In the genomic region with DNA sequence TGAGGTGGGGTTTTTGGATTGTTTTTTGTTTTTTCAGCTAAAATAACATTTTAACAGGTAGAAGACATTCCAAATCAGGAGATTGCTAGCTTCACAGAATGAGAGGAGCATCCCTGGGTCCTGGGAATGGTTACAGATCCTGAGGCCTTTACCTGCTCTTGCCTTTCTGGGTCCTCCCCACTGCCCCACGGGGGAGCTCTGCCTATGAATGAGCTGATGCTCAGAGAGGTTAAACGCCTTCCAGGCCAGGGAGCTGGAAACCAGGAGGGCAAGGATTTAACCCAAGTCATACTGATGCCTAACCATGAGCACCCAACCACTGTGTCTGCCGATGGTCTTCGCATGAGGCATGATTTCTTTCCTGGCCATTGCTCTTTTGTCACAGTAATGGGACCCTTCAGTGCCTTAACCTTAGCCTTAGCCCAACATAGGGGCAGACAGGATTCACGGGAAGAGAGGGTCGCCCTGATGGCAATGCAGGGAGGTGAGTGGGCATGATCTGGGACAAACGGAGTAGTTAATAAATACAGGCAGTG, we compare ENCODE assay signal across 18 cellular contexts. TPM values are rescaled to one million over a fixed set of nuclear protein-coding genes. Genes with fewer than 3 reads are reported as not detected.
DNase-seq lines count a peak whose midpoint lies in the region; ATAC-seq and TF ChIP-seq lines count a peak whose summit lies in the region.
"Had no signal": no experiment of that assay in that cellular context is flagged by ENCODE, and none has a peak within 500 bp of the region (broad histone marks: within the 10 kb centered on the region; RNA-seq: fewer than 3 reads in every experiment).

No MANE protein-coding gene starts in this region.

- H3K4me1 Mint-ChIP-seq in osteocyte (ENCODE audit: unreplicated experiment) = no peaks in the 10 kb centered on the region
- H3K4me1 Mint-ChIP-seq in activated CD8-positive, alpha-beta T cell treated with anti-CD3 and anti-CD28 coated beads for 36 hours (ENCODE audit: low read depth) = no peaks in the 10 kb centered on the region
- H3K4me1 Mint-ChIP-seq: CD8-positive, alpha-beta memory T cell had no signal

- H3K36me3 ChIP-seq in esophagus muscularis mucosa = no peaks in the 10 kb centered on the region
- H3K36me3 ChIP-seq: BLaER1 had no signal

- H3K4me1 ChIP-seq in esophagus muscularis mucosa = no peaks in the 10 kb centered on the region
- H3K4me1 ChIP-seq: BLaER1, Caco-2, HAP-1 had no signal

- H3K27ac ChIP-seq in esophagus muscularis mucosa (replicated peaks in 1 of 4) = no peak overlapping the region
- H3K27ac ChIP-seq: BLaER1, GM23248 had no signal

- H3K36me3 Mint-ChIP-seq in osteocyte (ENCODE audit: unreplicated experiment) = peaks cover 18% of the 10 kb centered on the region
- no peaks in the 10 kb centered on the region for H3K36me3 Mint-ChIP-seq in activated CD8-positive, alpha-beta T cell treated with anti-CD3 and anti-CD28 coated beads for 36 hours (ENCODE audit: low read depth)
- H3K36me3 Mint-ChIP-seq: CD8-positive, alpha-beta memory T cell had no signal

- peaks cover 10% of the 10 kb centered on the region for H3K9me3 Mint-ChIP-seq in osteocyte (ENCODE audit: unreplicated experiment)
- peaks cover 4% of the 10 kb centered on the region for H3K9me3 Mint-ChIP-seq in activated CD8-positive, alpha-beta T cell treated with anti-CD3 and anti-CD28 coated beads for 36 hours
- H3K9me3 Mint-ChIP-seq: CD8-positive, alpha-beta memory T cell; HFFc6 had no signal

- CTCF ChIA-PET in activated CD8-positive, alpha-beta T cell treated with anti-CD3 and anti-CD28 coated beads for 36 hours (lab: Charles Lee) = no interaction called here

- no peak for TF ChIP-seq EP300 in esophagus muscularis mucosa (IDR thresholded peaks at IDR 0.05)

- WGBS in esophagus muscularis mucosa = 74% methylated on average over 7 of the region's 7 CpGs

- no peaks in the 10 kb centered on the region for H3K27me3 Mint-ChIP-seq in osteocyte (ENCODE audit: unreplicated experiment)
- H3K27me3 Mint-ChIP-seq in activated CD8-positive, alpha-beta T cell treated with anti-CD3 and anti-CD28 coated beads for 36 hours = no peaks in the 10 kb centered on the region

- POLR2A ChIA-PET in activated CD8-positive, alpha-beta T cell treated with anti-CD3 and anti-CD28 coated beads for 36 hours (lab: Charles Lee) = no interaction called here

- H3K9me3 ChIP-seq in esophagus muscularis mucosa = peaks cover 0 to 7% (median 0%) of the 10 kb centered on the region in 4 donors
- H3K9me3 ChIP-seq: Caco-2 had no signal

- H3K27me3 ChIP-seq in esophagus muscularis mucosa = no peaks in the 10 kb centered on the region
- H3K27me3 ChIP-seq: BLaER1 had no signal

- H3K4me3 ChIP-seq in esophagus muscularis mucosa = no peak overlapping the region
- H3K4me3 ChIP-seq: BLaER1, GM23248, HAP-1 had no signal

- DNase-seq in activated effector memory CD4-positive, alpha-beta T cell treated with anti-CD3 and anti-CD28 coated beads, Interleukin-2, amount 50 U/mL, for 16 hours = peak; percentile 5
- no peak for DNase-seq in activated effector memory CD4-positive, alpha-beta T cell treated with Interleukin-2 at 50 U/mL for 16 hours
- DNase-seq in esophagus muscularis mucosa (ENCODE audit: extremely low spot score) (peak; percentile 79), osteocyte (ENCODE audit: extremely low spot score, unreplicated experiment) (peak; percentile 57), NCI-H146 (lab: John Stamatoyannopoulos, UW) (no peak)
- no peak for DNase-seq in activated CD8-positive, alpha-beta T cell treated with anti-CD3 and anti-CD28 coated beads for 36 hours
- DNase-seq: 8988T; AML-193; Caco-2; CD8-positive, alpha-beta memory T cell; DMS53; GF-D8; GM23248; HFFc6 had no signal

- H3K4me3 Mint-ChIP-seq in osteocyte (ENCODE audit: unreplicated experiment) = no peak overlapping the region
- H3K4me3 Mint-ChIP-seq in activated CD8-positive, alpha-beta T cell treated with anti-CD3 and anti-CD28 coated beads for 36 hours = no peak overlapping the region
- H3K4me3 Mint-ChIP-seq: CD8-positive, alpha-beta memory T cell; HFFc6; IgD-negative memory B cell had no signal

- no peak for TF ChIP-seq CTCF in esophagus muscularis mucosa (IDR thresholded peaks at IDR 0.05)
- TF ChIP-seq CTCF in osteocyte (IDR thresholded peaks at IDR 0.05) = no peak
- no peak for TF ChIP-seq CTCF in activated CD8-positive, alpha-beta T cell treated with anti-CD3 and anti-CD28 coated beads for 36 hours (IDR thresholded peaks at IDR 0.05)

- ATAC-seq in GM19324 (IDR thresholded peaks at IDR 0.05; ENCODE audit: low FRiP score, unreplicated experiment) = no peak
- no peak for ATAC-seq in activated CD8-positive, alpha-beta T cell treated with anti-CD3 and anti-CD28 coated beads for 36 hours

- TF ChIP-seq POLR2A in esophagus muscularis mucosa (IDR thresholded peaks at IDR 0.05; ENCODE audit: low read depth) = no peak

- intact Hi-C loops in esophagus muscularis mucosa (cut with DNase I) = no loop called here
- intact Hi-C loops in activated CD8-positive, alpha-beta T cell treated with anti-CD3 and anti-CD28 coated beads for 36 hours (cut with micrococcal nuclease) = no loop called here

- H3K27ac Mint-ChIP-seq in osteocyte (ENCODE audit: unreplicated experiment) = no peak overlapping the region
- no peak overlapping the region for H3K27ac Mint-ChIP-seq in activated CD8-positive, alpha-beta T cell treated with anti-CD3 and anti-CD28 coated beads for 36 hours
- H3K27ac Mint-ChIP-seq: CD8-positive, alpha-beta memory T cell; HFFc6; IgD-negative memory B cell had no signal

RNA-seq across cellular contexts. Expression of a gene that starts 16.1 kb away (rescaled TPM):
- total RNA-seq in esophagus muscularis mucosa (1 to 10 TPM in 3 of 4 donors, under 1 TPM in 1; 0.98 to 1.7 (median 1.4) TPM), osteocyte (5.2 and 5.5 TPM in 2 replicates)
- total RNA-seq in activated CD8-positive, alpha-beta T cell treated with anti-CD3 and anti-CD28 coated beads for 36 hours = under 1 TPM; 0.13 to 0.18 TPM

Comparison
In these comparisons a context has a peak if more than half of its experiments do, and no peak if none do; other contexts are left out.
1. DNase-seq: peak in activated effector memory CD4-positive, alpha-beta T cell treated with anti-CD3 and anti-CD28 coated beads, Interleukin-2, amount 50 U/mL, for 16 hours (single experiment), esophagus muscularis mucosa (single experiment) and osteocyte (single experiment); none in activated effector memory CD4-positive, alpha-beta T cell treated with Interleukin-2 at 50 U/mL for 16 hours (single experiment), NCI-H146 (single experiment) and activated CD8-positive, alpha-beta T cell treated with anti-CD3 and anti-CD28 coated beads for 36 hours (single experiment).